ENCODE assay signal across 12 cellular contexts in the genomic region with DNA sequence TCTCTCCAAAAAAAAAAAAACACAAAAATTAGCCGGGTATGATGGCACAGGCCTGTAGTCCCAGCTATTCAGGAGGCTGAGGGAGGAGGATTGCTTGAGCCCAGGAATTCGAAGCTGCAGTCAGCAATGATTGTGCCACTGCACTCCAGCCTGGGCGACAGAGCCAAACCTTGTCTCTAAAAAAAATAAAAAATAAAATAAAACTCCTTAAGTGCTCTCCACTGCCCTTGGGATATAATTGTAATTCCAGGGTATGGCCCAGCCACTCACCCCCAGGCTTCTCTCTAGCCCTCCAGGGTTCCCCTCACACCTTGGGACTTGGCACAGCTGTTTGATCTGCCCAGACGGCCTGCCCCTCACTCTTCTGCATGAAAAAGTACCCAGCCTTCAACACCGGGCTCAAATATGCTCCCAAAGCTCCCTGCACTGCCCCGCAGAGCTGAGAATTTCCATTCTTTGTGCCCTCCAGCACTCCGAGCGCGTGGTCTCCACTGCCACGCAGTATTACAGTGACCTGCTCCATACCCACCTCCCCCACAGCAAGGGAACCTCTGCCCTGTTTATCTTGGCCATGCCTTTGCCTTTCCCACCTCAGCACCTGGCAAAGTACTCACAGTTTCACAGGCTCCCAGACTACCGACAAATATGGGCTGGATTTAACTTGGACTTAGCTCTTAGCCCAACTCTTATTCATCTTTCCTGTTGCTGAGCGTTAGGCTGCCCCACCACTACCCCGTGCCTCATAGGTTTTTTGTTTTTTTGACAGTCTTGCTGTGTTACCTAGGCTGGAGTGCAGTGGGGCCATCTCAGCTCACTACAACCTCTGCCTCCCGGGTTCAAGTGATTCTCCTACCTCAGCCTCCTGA. TPM values are rescaled to one million over a fixed set of nuclear protein-coding genes. Genes with fewer than 3 reads are reported as not detected.
DNase-seq lines count a peak whose midpoint lies in the region; ATAC-seq, FAIRE-seq and TF ChIP-seq lines count a peak whose summit lies in the region.
"Had no signal": no experiment of that assay in that cellular context is flagged by ENCODE, and none has a peak within 500 bp of the region (broad histone marks: within the 10 kb centered on the region; RNA-seq: fewer than 3 reads in every experiment).

No MANE protein-coding gene starts in this region.

- H3K4me1 ChIP-seq in left ventricle myocardium inferior: peaks cover 87% of the 10 kb centered on the region
- H3K4me1 ChIP-seq in heart left ventricle: peaks cover 21 to 77% (median 71%) of the 10 kb centered on the region in 12 donors
- H3K4me1 ChIP-seq in mammary epithelial cell (ENCODE audit: insufficient read depth, low read length): peaks cover 62% of the 10 kb centered on the region
- peaks cover 20 to 26% of the 10 kb centered on the region in 2 donors for H3K4me1 ChIP-seq in uterus

- no peak for DNase-seq in left ventricle myocardium inferior
- DNase-seq in heart left ventricle: no peak
- DNase-seq in mammary epithelial cell: peak; percentile 63
- peak in 1 of 2 experiments; percentile 33 for DNase-seq in mesothelial cell of epicardium (ENCODE audit: low spot score in 2 of 2, unreplicated experiment in 2 of 2)
- DNase-seq in uterus: no peak
- no peak for DNase-seq in H54 (ENCODE audit: insufficient read length, low spot score)
- no peak for DNase-seq in GM19239 (ENCODE audit: insufficient read length, low spot score)
- DNase-seq: activated gamma-delta T cell treated with Interleukin-2 at 50 U/mL for 16 hours; NCI-H2227 treated with DMSO at 0.1 percent for 48 hours; stimulated activated CD4-positive, alpha-beta T cell treated with anti-CD3 and anti-CD28 coated beads, Interleukin-4, amount 100 ng/mL, for 24 hours had no signal

- H3K27me3 Mint-ChIP-seq in mesothelial cell of epicardium (ENCODE audit: low read depth): no peaks in the 10 kb centered on the region
- H3K27me3 Mint-ChIP-seq: B cell had no signal

- 70 to 77% (median 72%) methylated on average over 14 of the region's 14 CpGs for WGBS in heart left ventricle, 4 donors
- 30% methylated on average over 14 of the region's 14 CpGs for WGBS in mammary epithelial cell (ENCODE audit: low coverage, missing lambda C conversion rate)

- no peaks in the 10 kb centered on the region for H3K36me3 Mint-ChIP-seq in mesothelial cell of epicardium

- no peaks in the 10 kb centered on the region for H3K9me3 Mint-ChIP-seq in mesothelial cell of epicardium

- CTCF ChIA-PET in mammary epithelial cell (lab: Charles Lee; ENCODE audit: low non-redundant PET): interaction anchor here (0.6 kb wide), 1 partner anchor 178 kb away, joined by 5 read pairs; no protein-coding TSS in a partner anchor

- in situ Hi-C loops in mammary epithelial cell (cut with MboI; ENCODE audit: low sequenced_read_pairs in 2 of 2): no loop called here

- dilution Hi-C loops in mammary epithelial cell (cut with HindIII; ENCODE audit: low sequenced_read_pairs): no loop called here

- no TSS peak for BruUV-seq in mammary epithelial cell (replicated peaks; lab: Mats Ljungman, UMichigan)

- H3K4me3 Mint-ChIP-seq in mesothelial cell of epicardium: no peak overlapping the region
- H3K4me3 Mint-ChIP-seq: B cell had no signal

- H3K4me3 ChIP-seq in left ventricle myocardium inferior (no peak overlapping the region), heart left ventricle (no peak overlapping the region), mammary epithelial cell (replicated peaks in 1 of 3; ENCODE audit: insufficient read depth in 1 of 3, low read depth in 2 of 3, low read length in 3 of 3) (no peak overlapping the region), uterus (no peak overlapping the region)

- TF ChIP-seq CTCF in left ventricle myocardium inferior (IDR thresholded peaks at IDR 0.05; ENCODE audit: borderline replicate concordance) (no peak), heart left ventricle (IDR thresholded peaks at IDR 0.05) (no peak), mammary epithelial cell (conservative IDR thresholded peaks at IDR 0.05 in 1 of 2, IDR thresholded peaks at IDR 0.05 in 1 of 2; ENCODE audit: extremely low read depth in 1 of 2, insufficient read depth in 1 of 2, low read depth in 1 of 2, low read length in 2 of 2) (no peak), mesothelial cell of epicardium (IDR thresholded peaks at IDR 0.05; ENCODE audit: unreplicated experiment) (no peak), uterus (IDR thresholded peaks at IDR 0.05) (no peak)

- no peak for TF ChIP-seq POLR2A in heart left ventricle (IDR thresholded peaks at IDR 0.05)
- TF ChIP-seq POLR2A in uterus (IDR thresholded peaks at IDR 0.05): no peak
- TF ChIP-seq POLR2A in H54 (IDR thresholded peaks at IDR 0.05; ENCODE audit: low read depth, low read length): no peak

- no peaks in the 10 kb centered on the region for H3K27me3 ChIP-seq in left ventricle myocardium inferior (ENCODE audit: low read depth)
- no peaks in the 10 kb centered on the region for H3K27me3 ChIP-seq in heart left ventricle
- no peaks in the 10 kb centered on the region for H3K27me3 ChIP-seq in mammary epithelial cell (ENCODE audit: insufficient read depth, low read length)
- H3K27me3 ChIP-seq in uterus: no peaks in the 10 kb centered on the region

- FAIRE-seq in H54 (lab: Jason Lieb, UNC) (no peak), GM19239 (lab: Jason Lieb, UNC) (no peak)

- intact Hi-C loops in left ventricle myocardium inferior (cut with micrococcal nuclease): no loop called here
- intact Hi-C loops in heart left ventricle (cut with DNase I): loop anchor here in 3 of 10 donors (5.0 to 10.0 kb wide), 3 partner anchors 50 to 77 kb away; no protein-coding TSS in a partner anchor
- intact Hi-C loops in mammary epithelial cell (cut with micrococcal nuclease): loop anchor here (5.0 kb wide), 1 partner anchor 37 kb away; no protein-coding TSS in a partner anchor
- intact Hi-C loops in uterus (cut with DNase I; ENCODE audit: low total_unique reads): no loop called here

- no peaks in the 10 kb centered on the region for H4K20me1 ChIP-seq in mammary epithelial cell (ENCODE audit: insufficient read depth, low read length)

- peak overlapping the region; percentile 91 for H3K27ac Mint-ChIP-seq in mesothelial cell of epicardium
- H3K27ac Mint-ChIP-seq: B cell had no signal

- no peak overlapping the region for H3K9ac ChIP-seq in mammary epithelial cell (ENCODE audit: insufficient read depth, low read length)

- peak overlapping the region; percentile 67 for H3K27ac ChIP-seq in left ventricle myocardium inferior (replicated peaks)
- peak overlapping the region in 3 of 12 donors; percentile 11 to 37 (median 29) for H3K27ac ChIP-seq in heart left ventricle
- H3K27ac ChIP-seq in mammary epithelial cell (ENCODE audit: insufficient read depth, low read depth, low read length): peak overlapping the region; percentile 48
- H3K27ac ChIP-seq in uterus: peak overlapping the region; percentile 100

- H3K4me2 ChIP-seq in mammary epithelial cell (ENCODE audit: insufficient read depth, low read depth, low read length): no peak overlapping the region

- peak overlapping the region; percentile 87 for H2AFZ ChIP-seq in mammary epithelial cell (ENCODE audit: low read depth, low read length)

- H3K36me3 ChIP-seq in left ventricle myocardium inferior: no peaks in the 10 kb centered on the region
- no peaks in the 10 kb centered on the region for H3K36me3 ChIP-seq in heart left ventricle
- H3K36me3 ChIP-seq in mammary epithelial cell (ENCODE audit: insufficient read depth, low read length): no peaks in the 10 kb centered on the region
- H3K36me3 ChIP-seq in uterus: no peaks in the 10 kb centered on the region

- no peak for ATAC-seq in heart left ventricle
- ATAC-seq in GM21447 (IDR thresholded peaks at IDR 0.05; ENCODE audit: unreplicated experiment): no peak

- no peaks in the 10 kb centered on the region for H3K9me3 ChIP-seq in left ventricle myocardium inferior (replicated peaks)
- H3K9me3 ChIP-seq in heart left ventricle: no peaks in the 10 kb centered on the region
- H3K9me3 ChIP-seq in mammary epithelial cell (replicated peaks; ENCODE audit: insufficient read depth, low read length): no peaks in the 10 kb centered on the region
- H3K9me3 ChIP-seq in uterus: no peaks in the 10 kb centered on the region

- peaks cover 71% of the 10 kb centered on the region for H3K4me1 Mint-ChIP-seq in mesothelial cell of epicardium

- H3K79me2 ChIP-seq in mammary epithelial cell (ENCODE audit: insufficient read depth, low read length): no peaks in the 10 kb centered on the region

RNA-seq across cellular contexts. Expression of a gene that starts 7.6 kb away (rescaled TPM):
- total RNA-seq in left ventricle myocardium inferior (2,346 TPM), heart left ventricle (1,000 to 10,000 TPM; 1,764 to 5,397 (median 2,454) TPM), mammary epithelial cell (1,000 to 10,000 TPM; 2,122 to 4,396 TPM), mesothelial cell of epicardium (1,419 to 1,500 TPM (median 1,460 TPM) in 3 replicates), uterus (1,000 to 10,000 TPM in 3 of 4 donors, 100 to 1,000 TPM in 1; 402 to 1,927 (median 1,615) TPM)
- polyA plus RNA-seq in heart left ventricle (1,000 to 10,000 TPM; 2,334 to 3,498 TPM), mammary epithelial cell (3,424 TPM)
- polyA minus RNA-seq in mammary epithelial cell: 11,932 TPM

RNA-seq across cellular contexts. Expression of a gene that starts 24.8 kb away (rescaled TPM):
- 0.58 TPM for total RNA-seq in left ventricle myocardium inferior
- total RNA-seq in heart left ventricle: 1 to 10 TPM in 4 of 9 donors, under 1 TPM in 5; 0.64 to 4.4 (median 0.94) TPM
- 1 to 10 TPM; 2.1 to 2.8 TPM for polyA plus RNA-seq in heart left ventricle
- under 1 TPM; 0.24 to 0.67 TPM for total RNA-seq in mammary epithelial cell
- polyA plus RNA-seq in mammary epithelial cell: 0.14 TPM
- polyA minus RNA-seq in mammary epithelial cell: 0.26 TPM
- 0.64 to 1.1 TPM (median 0.90 TPM) in 3 replicates for total RNA-seq in mesothelial cell of epicardium
- total RNA-seq in uterus: 10 to 100 TPM in 1 of 4 donors, 1 to 10 TPM in 3; 3.3 to 11.1 (median 3.9) TPM

RNA-seq across cellular contexts. Expression of a gene that starts 57.6 kb away (rescaled TPM):
- total RNA-seq in left ventricle myocardium inferior: 9.5 TPM
- total RNA-seq in heart left ventricle: 10 to 100 TPM in 3 of 9 donors, 1 to 10 TPM in 6; 4.7 to 22.0 (median 7.7) TPM
- 1 to 10 TPM; 6.0 to 7.5 TPM for polyA plus RNA-seq in heart left ventricle
- 1 to 10 TPM; 1.4 to 2.3 TPM for total RNA-seq in mammary epithelial cell
- polyA plus RNA-seq in mammary epithelial cell: 1.00 TPM
- 0.57 TPM for polyA minus RNA-seq in mammary epithelial cell
- total RNA-seq in mesothelial cell of epicardium: 10.6 to 12.0 TPM (median 11.9 TPM) in 3 replicates
- 10 to 100 TPM; 12.6 to 60.3 (median 26.8) TPM for total RNA-seq in uterus
- total RNA-seq: B cell had no signal
